ENCODE assay signal across 17 cellular contexts in genomic region chr19:51710163-51710562, GRCh38. TPM values are rescaled to one million over a fixed set of nuclear protein-coding genes. Genes with fewer than 3 reads are reported as not detected.
"Had no signal": no experiment of that assay in that cellular context is flagged by ENCODE, and none has a peak within 500 bp of the region (broad histone marks: within the 10 kb centered on the region; RNA-seq: fewer than 3 reads in every experiment).

No MANE protein-coding gene starts in this region.

- ATAC-seq: activated T-cell treated with anti-CD3 and anti-CD28 coated beads, Interleukin-2, amount 50 U/mL, for 4 hours; foreskin keratinocyte; lower lobe of right lung; right lobe of liver; stimulated activated naive CD8-positive, alpha-beta T cell treated with anti-CD3 and anti-CD28 coated beads, Interleukin-15, amount 100 ng/mL, for 72 hours; WTC11 had no signal

- DNase-seq: activated CD4-positive, alpha-beta memory T cell treated with anti-CD3 and anti-CD28 coated beads, Interleukin-2, amount 10 ng/mL, durations not matched to agents 7 days and 5 days; activated CD4-positive, alpha-beta T cell treated with anti-CD3 and anti-CD28 coated beads for 4 hours; activated effector memory CD4-positive, alpha-beta T cell treated with Interleukin-2 at 50 U/mL for 16 hours; activated T-cell treated with anti-CD3 and anti-CD28 coated beads, Interleukin-2, amount 50 U/mL, for 4 hours; effector CD8-positive, alpha-beta T cell; esophagus squamous epithelium; glutamatergic neuron; lower lobe of right lung; stimulated activated naive CD8-positive, alpha-beta T cell treated with anti-CD3 and anti-CD28 coated beads, Interleukin-15, amount 100 ng/mL, for 72 hours had no signal

- H3K4me1 ChIP-seq: foreskin keratinocyte, prostate gland, right lobe of liver had no signal

- H3K27me3 ChIP-seq: adrenal gland, foreskin keratinocyte, right lobe of liver had no signal

- H3K27ac ChIP-seq: adrenal gland, esophagus squamous epithelium, foreskin keratinocyte, lower lobe of right lung, prostate gland, right lobe of liver had no signal

- FAIRE-seq: endothelial cell of umbilical vein had no signal

- H3K36me3 ChIP-seq: prostate gland, right lobe of liver had no signal

- H3K9me3 ChIP-seq: adrenal gland, esophagus squamous epithelium, lower lobe of right lung, prostate gland, right lobe of liver had no signal

- H3K4me3 ChIP-seq: adrenal gland, esophagus squamous epithelium, lower lobe of right lung, prostate gland, right lobe of liver had no signal

RNA-seq across cellular contexts. Expression of gene HAS1, which starts 13.6 kb away (rescaled TPM):
- total RNA-seq: activated CD4-positive, alpha-beta memory T cell treated with anti-CD3 and anti-CD28 coated beads, Interleukin-2, amount 10 ng/mL, durations not matched to agents 7 days and 5 days; activated T-cell treated with anti-CD3 and anti-CD28 coated beads, Interleukin-2, amount 50 U/mL, for 4 hours; endothelial cell of umbilical vein; foreskin keratinocyte; lower lobe of right lung; right lobe of liver had no signal

RNA-seq across cellular contexts. Expression of gene FPR1, which starts 41.5 kb away (rescaled TPM):
- total RNA-seq: activated CD4-positive, alpha-beta memory T cell treated with anti-CD3 and anti-CD28 coated beads, Interleukin-2, amount 10 ng/mL, durations not matched to agents 7 days and 5 days; activated T-cell treated with anti-CD3 and anti-CD28 coated beads, Interleukin-2, amount 50 U/mL, for 4 hours; endothelial cell of umbilical vein; mesothelial cell of epicardium had no signal

RNA-seq across cellular contexts. Expression of gene FPR2, which starts 50.8 kb away (rescaled TPM):
- total RNA-seq: activated CD4-positive, alpha-beta memory T cell treated with anti-CD3 and anti-CD28 coated beads, Interleukin-2, amount 10 ng/mL, durations not matched to agents 7 days and 5 days; activated T-cell treated with anti-CD3 and anti-CD28 coated beads, Interleukin-2, amount 50 U/mL, for 4 hours; endothelial cell of umbilical vein; foreskin keratinocyte; mesothelial cell of epicardium; temporal lobe had no signal
